In genomic region chr9:136218673-136219072, GRCh38 we compare ENCODE assay signal across 1 cellular context.
TF ChIP-seq lines count a peak whose summit lies in the region.

No MANE protein-coding gene starts in this region.

TF ChIP-seq in H1, 55 proteins besides CTCF, POLR2A, EP300 and RAD21:
- TF ChIP-seq BCL11A (IDR thresholded peaks at IDR 0.05; ENCODE audit: low read depth in 2 of 2, low read length in 2 of 2) (no peak), PHF8 (conservative IDR thresholded peaks at IDR 0.05; ENCODE audit: low read depth, low read length) (no peak), CTBP2 (IDR thresholded peaks at IDR 0.05; ENCODE audit: borderline replicate concordance, insufficient read depth, insufficient read length, low read length) (no peak), USF2 (IDR thresholded peaks at IDR 0.05; ENCODE audit: low read length) (no peak), SIN3A (conservative IDR thresholded peaks at IDR 0.05 in 1 of 2, IDR thresholded peaks at IDR 0.05 in 1 of 2; ENCODE audit: low read depth in 1 of 2, low read length in 2 of 2) (no peak), TAF1 (IDR thresholded peaks at IDR 0.05; ENCODE audit: low read depth, low read length) (no peak), SP4 (IDR thresholded peaks at IDR 0.05; ENCODE audit: low read length) (no peak), SIRT6 (IDR thresholded peaks at IDR 0.05; ENCODE audit: low read length) (no peak), BRCA1 (IDR thresholded peaks at IDR 0.05; ENCODE audit: low read depth, low read length) (no peak), KDM5A (IDR thresholded peaks at IDR 0.05; ENCODE audit: low read length) (no peak), ZNF274 (IDR thresholded peaks at IDR 0.05; ENCODE audit: borderline replicate concordance, extremely low read depth, low read length) (no peak), JUND (IDR thresholded peaks at IDR 0.05; ENCODE audit: low read length) (no peak), CHD2 (IDR thresholded peaks at IDR 0.05; ENCODE audit: low read length) (no peak), NANOG (IDR thresholded peaks at IDR 0.05; ENCODE audit: insufficient read depth, low read depth, low read length, poor library complexity, severe bottlenecking) (no peak), POLR2AphosphoS5 (IDR thresholded peaks at IDR 0.05; ENCODE audit: low read depth, low read length) (no peak), RXRA (IDR thresholded peaks at IDR 0.05; ENCODE audit: insufficient read depth, low read depth, low read length) (no peak), HDAC6 (IDR thresholded peaks at IDR 0.05; ENCODE audit: low read depth, low read length) (no peak), TCF12 (IDR thresholded peaks at IDR 0.05; ENCODE audit: low read depth, low read length) (no peak), E2F6 (IDR thresholded peaks at IDR 0.05) (no peak)
TF ChIP-seq in H1: peak in this region for 0.
